Comparison of ENCODE assay signal across 10 cellular contexts in the genomic region with DNA sequence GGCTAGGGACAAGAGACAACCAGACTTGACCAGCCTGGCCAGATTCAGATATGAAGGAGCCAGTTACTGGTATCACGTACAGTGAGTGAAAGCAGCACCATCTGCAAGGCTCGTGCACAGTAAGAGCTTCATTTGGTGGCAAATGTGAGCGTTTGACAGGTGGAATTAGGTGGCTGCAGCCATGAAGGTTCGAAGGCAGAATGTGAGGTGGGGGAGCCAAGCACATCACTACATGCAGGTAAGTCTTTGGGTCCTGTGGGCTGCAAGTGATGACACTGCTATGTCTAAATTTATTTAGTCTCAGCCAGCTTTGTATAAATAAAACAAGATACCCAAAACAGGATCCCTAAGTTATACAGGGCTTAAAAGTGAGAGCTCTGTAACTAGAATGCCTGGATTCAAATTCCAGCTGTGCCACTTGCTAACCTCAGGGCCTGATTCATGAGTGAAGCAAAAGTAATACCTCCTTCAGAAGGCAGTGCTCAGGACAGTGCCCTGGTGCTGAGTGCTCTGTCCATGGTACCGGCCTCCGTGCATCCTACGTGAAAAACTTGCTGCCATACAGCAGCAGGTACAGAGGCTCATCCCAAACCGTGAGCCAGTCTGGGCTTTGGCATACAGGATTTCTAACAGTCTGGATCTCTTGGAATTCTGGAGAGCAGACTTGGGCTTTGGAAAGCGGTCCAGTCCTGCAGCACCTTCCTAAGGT. TPM values are rescaled to one million over a fixed set of nuclear protein-coding genes. Genes with fewer than 3 reads are reported as not detected.
DNase-seq lines count a peak whose midpoint lies in the region; ATAC-seq, FAIRE-seq and TF ChIP-seq lines count a peak whose summit lies in the region.
"Had no signal": no experiment of that assay in that cellular context is flagged by ENCODE, and none has a peak within 500 bp of the region (broad histone marks: within the 10 kb centered on the region; RNA-seq: fewer than 3 reads in every experiment).

No MANE protein-coding gene starts in this region.

- DNase-seq in Caki2 (ENCODE audit: low read depth) = peak; percentile 34
- DNase-seq in HK-2 (ENCODE audit: unreplicated experiment) = peak; percentile 34
- peak; percentile 73 for DNase-seq in astrocyte of the hippocampus (ENCODE audit: low read depth, low spot score)
- DNase-seq in iris pigment epithelial cell (ENCODE audit: low read depth) = peak; percentile 61
- no peak for DNase-seq in GM13977 (ENCODE audit: low spot score)
- DNase-seq in RCC 7860 (ENCODE audit: low spot score) = no peak
- DNase-seq in NCI-H1436 (lab: John Stamatoyannopoulos, UW) = no peak
- DNase-seq: NCI-H510A treated with DMSO at 0.1 percent for 48 hours, T-helper 9 cell had no signal

- no peak for TF ChIP-seq CTCF in GM13977 (IDR thresholded peaks at IDR 0.05; ENCODE audit: extremely low read depth, insufficient read depth, missing control alignments)

- no peak for ATAC-seq in HG03039 (IDR thresholded peaks at IDR 0.05; ENCODE audit: unreplicated experiment)

- no peak for FAIRE-seq in RCC 7860 (lab: Jason Lieb, UNC)

- in situ Hi-C loops in Caki2 (cut with HindIII; ENCODE audit: low pct_unique_long_range_greater_than_20kb, low sequenced_read_pairs) (no loop called here), GM13977 (cut with MboI; ENCODE audit: low pct_unique_long_range_greater_than_20kb, low sequenced_read_pairs, unreplicated experiment) (no loop called here)

RNA-seq across cellular contexts. Expression of a gene that starts 18.6 kb away (rescaled TPM):
- 50.3 and 57.7 TPM in 2 replicates for total RNA-seq in Caki2 (2014; rRNA removed; shearing (Covaris generic); ENCODE audit: low replicate concordance)

Comparison
In these comparisons a context has a peak if more than half of its experiments do, and no peak if none do; other contexts are left out.
1. DNase-seq: peak in Caki2 (single experiment), HK-2 (single experiment), astrocyte of the hippocampus (single experiment) and iris pigment epithelial cell (single experiment); none in GM13977 (single experiment), RCC 7860 (single experiment) and NCI-H1436 (single experiment).